In the genomic region with DNA sequence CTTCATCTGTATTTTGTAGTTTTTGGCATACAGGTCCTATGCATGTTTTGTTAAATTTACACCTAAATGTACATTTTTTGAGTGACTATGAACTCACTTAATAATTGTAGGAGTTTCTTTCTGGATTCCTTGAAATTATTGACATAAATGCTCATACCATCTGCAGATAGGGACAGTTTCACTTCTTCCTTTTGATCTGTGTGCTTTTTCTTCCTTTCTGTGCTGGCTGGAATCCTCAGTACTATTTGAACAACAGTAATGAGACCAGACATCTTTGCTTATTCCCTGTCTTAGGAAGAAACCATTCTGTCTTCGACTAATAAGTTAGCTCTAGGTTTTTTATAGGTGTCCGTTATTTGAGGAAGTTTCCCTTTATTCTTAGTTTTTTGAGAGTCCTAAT, we compare ENCODE assay signal across 24 cellular contexts.
"Had no signal": no experiment of that assay in that cellular context is flagged by ENCODE, and none has a peak within 500 bp of the region (broad histone marks: within the 10 kb centered on the region; RNA-seq: fewer than 3 reads in every experiment).

No MANE protein-coding gene starts in this region.

- H3K27me3 ChIP-seq: esophagus muscularis mucosa, foreskin keratinocyte, gastroesophageal sphincter, heart right ventricle, ovary, sigmoid colon, testis, tibial artery had no signal

- H3K4me3 ChIP-seq: coronary artery, esophagus muscularis mucosa, gastroesophageal sphincter, heart right ventricle, lung, ovary, psoas muscle, sigmoid colon, testis, tibial artery had no signal

- H3K4me1 ChIP-seq: foreskin keratinocyte, psoas muscle, testis, tibial artery had no signal

- ATAC-seq: foreskin keratinocyte; gastroesophageal sphincter; heart right ventricle; natural killer cell; psoas muscle; right cardiac atrium; stimulated activated memory B cell treated with anti-CD40 and anti-IgM and Interleukin-4, amounts not matched to agents 10 μg/mL and 1 μg/mL and 100 μg/mL, for 72 hours; stimulated activated naive CD8-positive, alpha-beta T cell treated with anti-CD3 and anti-CD28 coated beads, Interleukin-15, Interleukin-2, amounts not matched to agents 100 U/mL and 50 U/mL, for 24 hours had no signal

- H3K27ac ChIP-seq: coronary artery, esophagus muscularis mucosa, foreskin keratinocyte, gastroesophageal sphincter, heart right ventricle, ovary, psoas muscle, sigmoid colon, testis, tibial artery had no signal

- H3K36me3 ChIP-seq: esophagus muscularis mucosa, gastroesophageal sphincter, heart right ventricle, ovary, sigmoid colon, tibial artery had no signal

- H3K9me3 ChIP-seq: esophagus muscularis mucosa, gastroesophageal sphincter, ovary, psoas muscle, sigmoid colon, testis, tibial artery had no signal

- DNase-seq: dermis blood vessel endothelial cell; effector memory CD4-positive, alpha-beta T cell; foreskin keratinocyte; heart right ventricle; hippocampal formation; immature natural killer cell; natural killer cell; occipital lobe; ovary; posterior cingulate gyrus; psoas muscle; sigmoid colon; stimulated activated CD4-positive, alpha-beta T cell treated with anti-CD3 and anti-CD28 coated beads, Interleukin-2, amount 100 ng/mL, for 24 hours; stimulated activated CD4-positive, alpha-beta T cell treated with anti-CD3 and anti-CD28 coated beads, Interleukin-4, amount 100 ng/mL, for 4 hours; stimulated activated naive CD8-positive, alpha-beta T cell treated with anti-CD3 and anti-CD28 coated beads, Interleukin-15, Interleukin-2, amounts not matched to agents 100 U/mL and 50 U/mL, for 24 hours; substantia nigra; testis had no signal
